In the genomic region with DNA sequence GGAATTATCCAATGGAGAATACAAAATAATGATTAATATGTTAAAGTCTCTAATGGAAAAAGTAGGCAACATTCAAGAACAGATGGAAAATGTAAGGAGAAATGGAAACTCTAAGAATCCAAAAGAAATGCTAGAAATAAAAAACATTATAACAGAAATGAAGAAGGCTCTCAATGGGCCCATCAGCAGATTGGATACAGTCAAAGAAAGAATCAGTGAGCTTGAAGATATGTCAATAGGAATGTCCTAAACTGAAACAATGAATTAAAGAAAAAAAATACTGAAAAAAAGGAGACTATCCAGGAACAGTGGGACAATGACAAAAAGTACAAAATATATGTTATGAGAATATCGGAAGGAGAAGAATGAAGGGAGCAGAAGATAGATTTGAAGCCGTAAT, we compare ENCODE assay signal across 1 cellular context.
TF ChIP-seq lines count a peak whose summit lies in the region.

No MANE protein-coding gene starts in this region.

TF ChIP-seq in SK-N-SH, 30 proteins besides CTCF, POLR2A, EP300 and RAD21 (continued from another document):
- TF ChIP-seq IRF3 (IDR thresholded peaks at IDR 0.05; ENCODE audit: low read depth, low read length), result no peak
- TF ChIP-seq SIN3A (IDR thresholded peaks at IDR 0.05; ENCODE audit: borderline replicate concordance, low read depth, low read length), result no peak
- no peak for TF ChIP-seq SMC3 (IDR thresholded peaks at IDR 0.05; ENCODE audit: low read depth, low read length)
- TF ChIP-seq FOXJ3 (CRISPR knock-in tag; IDR thresholded peaks at IDR 0.05), result no peak
- TF ChIP-seq POLR2AphosphoS5 (IDR thresholded peaks at IDR 0.05; ENCODE audit: low read depth, low read length), result no peak
- no peak for TF ChIP-seq MAX (IDR thresholded peaks at IDR 0.05; ENCODE audit: low read depth)
